In genomic region chr17:2779545-2779944, GRCh38 we compare ENCODE assay signal across 20 cellular contexts. TPM values are rescaled to one million over a fixed set of nuclear protein-coding genes. Genes with fewer than 3 reads are reported as not detected.
"Had no signal": no experiment of that assay in that cellular context is flagged by ENCODE, and none has a peak within 500 bp of the region (broad histone marks: within the 10 kb centered on the region; RNA-seq: fewer than 3 reads in every experiment).

No MANE protein-coding gene starts in this region.

- H3K4me3 ChIP-seq: MG63 had no signal

- H3K36me3 ChIP-seq: MG63 had no signal

- H3K9me3 ChIP-seq: MG63, SK-N-SH had no signal

- DNase-seq: KBM-7, MG63, NCI-H1092, NCI-H1105 treated with DMSO at 0.1 percent for 48 hours, NCI-H1417 treated with DMSO at 0.1 percent for 48 hours, NCI-H146, NCI-H1694 treated with DMSO at 0.1 percent for 48 hours, NCI-H1930, NCI-H2081, NCI-H2107, NCI-H226, NCI-H446, NCI-H510A, NCI-H524 treated with DMSO at 0.1 percent for 48 hours, NCI-H69, NCI-H774, RPMI8226, SHP77, SK-N-SH had no signal

- H3K4me2 ChIP-seq: SK-N-SH had no signal

- H3K9ac ChIP-seq: SK-N-SH had no signal

RNA-seq across cellular contexts. Expression of gene CCDC92B, which starts 30.1 kb away (rescaled TPM):
- total RNA-seq: LHCN-M2 had no signal
